ENCODE assay signal across 11 cellular contexts in genomic region chr2:126663184-126663963, GRCh38. TPM values are rescaled to one million over a fixed set of nuclear protein-coding genes. Genes with fewer than 3 reads are reported as not detected.
DNase-seq lines count a peak whose midpoint lies in the region; ATAC-seq and TF ChIP-seq lines count a peak whose summit lies in the region.
"Had no signal": no experiment of that assay in that cellular context is flagged by ENCODE, and none has a peak within 500 bp of the region (broad histone marks: within the 10 kb centered on the region; RNA-seq: fewer than 3 reads in every experiment).

No MANE protein-coding gene starts in this region.

- TF ChIP-seq CTCF in ascending aorta (IDR thresholded peaks at IDR 0.05) (no peak), GM10248 (IDR thresholded peaks at IDR 0.05; ENCODE audit: control extremely low read depth, extremely low read depth, low read depth, missing control alignments) (no peak)

- H2AFZ ChIP-seq in neuronal stem cell (ENCODE audit: low read length) = no peak overlapping the region

- no peak overlapping the region for H4K91ac ChIP-seq in neuronal stem cell (ENCODE audit: low read depth, low read length, poor library complexity)

- peak overlapping the region; percentile 23 for H3K27ac ChIP-seq in CD4-positive, alpha-beta memory T cell (ENCODE audit: low read depth, low read length)
- H3K27ac ChIP-seq in KOPT-K1 (ENCODE audit: low read depth, low read length, poor library complexity, severe bottlenecking) (peak overlapping the region; percentile 59), ascending aorta (peak overlapping the region; percentile 21 to 37), neuronal stem cell (replicated peaks; ENCODE audit: low read length) (no peak overlapping the region)

- H3K4me3 Mint-ChIP-seq in CD4-positive, alpha-beta memory T cell = peak overlapping the region in 7 of 8 donors; percentile 73 to 87 (median 78)

- peaks cover 22 to 34% of the 10 kb centered on the region in 2 donors for H3K36me3 Mint-ChIP-seq in CD4-positive, alpha-beta memory T cell

- no peak overlapping the region for H2BK120ac ChIP-seq in neuronal stem cell (ENCODE audit: low read depth, low read length)

- peak overlapping the region; percentile 43 for H3K14ac ChIP-seq in neuronal stem cell (ENCODE audit: low read length)

- no peaks in the 10 kb centered on the region for H3K27me3 ChIP-seq in CD4-positive, alpha-beta memory T cell (ENCODE audit: insufficient read depth, low read length)
- H3K27me3 ChIP-seq in ascending aorta (no peaks in the 10 kb centered on the region), neuronal stem cell (ENCODE audit: control insufficient read depth in 3 of 3, insufficient read depth in 3 of 3, low read depth in 1 of 3, low read length in 3 of 3) (peaks cover 0 to 2% (median 0%) of the 10 kb centered on the region in 3 experiments)

- H3K4me1 ChIP-seq in CD4-positive, alpha-beta memory T cell (ENCODE audit: insufficient read depth, low read length) = peaks cover 88% of the 10 kb centered on the region
- H3K4me1 ChIP-seq in ascending aorta = peaks cover 20 to 65% of the 10 kb centered on the region in 2 donors
- H3K4me1 ChIP-seq in neuronal stem cell (ENCODE audit: control insufficient read depth in 2 of 2, insufficient read depth in 1 of 2, low read depth in 1 of 2, low read length in 2 of 2) = peaks cover 11 to 27% of the 10 kb centered on the region in 2 donors

- H3K18ac ChIP-seq in neuronal stem cell (ENCODE audit: low read length) = peak overlapping the region; percentile 65

- H2BK5ac ChIP-seq in neuronal stem cell (ENCODE audit: low read length) = no peak overlapping the region

- H3K4ac ChIP-seq in neuronal stem cell (ENCODE audit: low read length) = peak overlapping the region; percentile 76

- H3K23ac ChIP-seq in neuronal stem cell (ENCODE audit: low read depth, low read length, poor library complexity) = no peak overlapping the region

- H3K4me3 ChIP-seq in CD4-positive, alpha-beta memory T cell (ENCODE audit: low read length in 2 of 2) = no peak overlapping the region
- H3K4me3 ChIP-seq in ascending aorta (no peak overlapping the region), neuronal stem cell (ENCODE audit: low read length in 2 of 2) (no peak overlapping the region)

- H3K36me3 ChIP-seq in CD4-positive, alpha-beta memory T cell (ENCODE audit: insufficient read depth, low read length) = no peaks in the 10 kb centered on the region
- H3K36me3 ChIP-seq in KOPT-K1 (ENCODE audit: insufficient read depth, low read length) = no peaks in the 10 kb centered on the region
- no peaks in the 10 kb centered on the region for H3K36me3 ChIP-seq in ascending aorta
- H3K36me3 ChIP-seq in neuronal stem cell (replicated peaks in 1 of 2; ENCODE audit: control insufficient read depth in 2 of 2, insufficient read depth in 2 of 2, low read length in 2 of 2) = peaks cover 0 to 14% of the 10 kb centered on the region in 2 donors

- H2BK15ac ChIP-seq in neuronal stem cell (ENCODE audit: low read length) = no peak overlapping the region

- no peak for DNase-seq in CD4-positive, alpha-beta memory T cell
- DNase-seq in ascending aorta (ENCODE audit: low spot score in 2 of 2) (no peak), neuronal stem cell (ENCODE audit: low spot score) (no peak), GM10248 (ENCODE audit: extremely low spot score) (no peak)
- DNase-seq: effector CD8-positive, alpha-beta T cell; stimulated activated naive CD4-positive, alpha-beta T cell treated with Interleukin-2 at 50 U/mL for 16 hours had no signal

- H3K9me3 Mint-ChIP-seq in CD4-positive, alpha-beta memory T cell = no peaks in the 10 kb centered on the region

- H2BK12ac ChIP-seq in neuronal stem cell (ENCODE audit: low read length) = peak overlapping the region; percentile 30

- no CpG with 5 or more reads among the region's 13 CpGs for WGBS in neuronal stem cell (ENCODE audit: extremely low coverage in 2 of 2, insufficient read length in 2 of 2, insufficient replicate concordance in 1 of 2), 2 donors

- intact Hi-C loops in CD4-positive, alpha-beta memory T cell (cut with micrococcal nuclease) = no loop called here
- intact Hi-C loops in ascending aorta (cut with DNase I) = no loop called here

- H3K4me2 ChIP-seq in neuronal stem cell (ENCODE audit: insufficient read depth, low read length, poor library complexity, severe bottlenecking) = no peak overlapping the region

- no peak overlapping the region for H4K8ac ChIP-seq in neuronal stem cell (ENCODE audit: low read depth, low read length)

- no peak overlapping the region for H3K9ac ChIP-seq in neuronal stem cell (ENCODE audit: low read depth, low read length, poor library complexity)

- peaks cover 2% of the 10 kb centered on the region for H3K79me1 ChIP-seq in neuronal stem cell (ENCODE audit: low read depth, low read length)

- peaks cover 61 to 99% (median 88%) of the 10 kb centered on the region in 4 donors for H3K4me1 Mint-ChIP-seq in CD4-positive, alpha-beta memory T cell

- H3K27ac Mint-ChIP-seq in CD4-positive, alpha-beta memory T cell = peak overlapping the region; percentile 94 to 98 (median 96)

- no peak overlapping the region for H2AK5ac ChIP-seq in neuronal stem cell (ENCODE audit: low read depth, low read length)

- ATAC-seq in GM18909 (IDR thresholded peaks at IDR 0.05; ENCODE audit: poor library complexity, unreplicated experiment) = no peak
- no peak for ATAC-seq in HG03432 (IDR thresholded peaks at IDR 0.05; ENCODE audit: unreplicated experiment)
- ATAC-seq in GM19324 (IDR thresholded peaks at IDR 0.05; ENCODE audit: low FRiP score, unreplicated experiment) = no peak
- ATAC-seq: Panc1 had no signal

- no peaks in the 10 kb centered on the region for H3K27me3 Mint-ChIP-seq in CD4-positive, alpha-beta memory T cell

- H3K9me3 ChIP-seq in CD4-positive, alpha-beta memory T cell (ENCODE audit: control insufficient read depth in 1 of 2, low read length in 2 of 2) = no peaks in the 10 kb centered on the region
- H3K9me3 ChIP-seq in KOPT-K1 (ENCODE audit: insufficient read depth, low read length, poor library complexity, severe bottlenecking) = no peaks in the 10 kb centered on the region
- H3K9me3 ChIP-seq in ascending aorta = no peaks in the 10 kb centered on the region
- no peaks in the 10 kb centered on the region for H3K9me3 ChIP-seq in neuronal stem cell (replicated peaks in 1 of 2; ENCODE audit: control insufficient read depth in 2 of 2, insufficient read depth in 1 of 2, low read depth in 1 of 2, low read length in 2 of 2)

- POLR2A ChIA-PET in CD4-positive, alpha-beta memory T cell (lab: Charles Lee; ENCODE audit: partially characterized antibody) = interaction anchor here (1.3 to 2.0 kb wide), 3 partner anchors 11 to 113 kb away, joined by 3 to 5 read pairs (median 5); no protein-coding TSS in a partner anchor
- POLR2A ChIA-PET in GM10248 (lab: Yijun Ruan, JAX) = no interaction called here

- CTCF ChIA-PET in CD4-positive, alpha-beta memory T cell (lab: Charles Lee; ENCODE audit: partially characterized antibody) = interaction anchor here (1.0 to 3.1 kb wide), 6 partner anchors 10 to 135 kb away, joined by 3 to 13 read pairs (median 6); no protein-coding TSS in a partner anchor
- CTCF ChIA-PET in GM10248 (lab: Yijun Ruan, JAX) = interaction anchor here (1.1 to 1.7 kb wide), 4 partner anchors 13 to 135 kb away, joined by 3 to 4 read pairs (median 3); no protein-coding TSS in a partner anchor

RNA-seq across cellular contexts. Expression of gene GYPC, which starts 7.4 kb away (rescaled TPM):
- 10 to 100 TPM; 78.5 to 80.8 TPM for total RNA-seq in CD4-positive, alpha-beta memory T cell
- 100 to 1,000 TPM; 145 to 165 TPM for polyA plus RNA-seq in CD4-positive, alpha-beta memory T cell
- total RNA-seq in ascending aorta = 94.7 TPM
- polyA plus RNA-seq in neuronal stem cell (2013, experiment 1 of 2) = 24.1 TPM
- polyA plus RNA-seq in neuronal stem cell (2013, experiment 2 of 2) = 24.1 TPM
